ENCODE assay signal across 36 cellular contexts in genomic region chr7:63931985-63932577, GRCh38.
DNase-seq lines count a peak whose midpoint lies in the region; ATAC-seq, FAIRE-seq and TF ChIP-seq lines count a peak whose summit lies in the region.
"Had no signal": no experiment of that assay in that cellular context is flagged by ENCODE, and none has a peak within 500 bp of the region (broad histone marks: within the 10 kb centered on the region; RNA-seq: fewer than 3 reads in every experiment).

No MANE protein-coding gene starts in this region.

- no peak for TF ChIP-seq RAD21 in HepG2 (CRISPR knock-in tag; IDR thresholded peaks at IDR 0.05)

- H2BK5ac ChIP-seq in neuronal stem cell (ENCODE audit: low read length): no peak overlapping the region

- POLR2A ChIA-PET in HepG2 (lab: Yijun Ruan, JAX): no interaction called here

- H3K4me1 ChIP-seq in HepG2 (ENCODE audit: insufficient read depth, low read length) (no peaks in the 10 kb centered on the region), neuronal stem cell (ENCODE audit: control insufficient read depth in 2 of 2, insufficient read depth in 1 of 2, low read depth in 1 of 2, low read length in 2 of 2) (no peaks in the 10 kb centered on the region), spleen (peaks cover 0 to 5% (median 0%) of the 10 kb centered on the region in 6 donors), testis (peaks cover 3% of the 10 kb centered on the region), left lung (no peaks in the 10 kb centered on the region)
- H3K4me1 ChIP-seq: A549, BE2C, Caco-2 had no signal

- H3K4me2 ChIP-seq in HepG2 (ENCODE audit: low read depth, low read length) (no peak overlapping the region), neuronal stem cell (ENCODE audit: insufficient read depth, low read length, poor library complexity, severe bottlenecking) (no peak overlapping the region)
- H3K4me2 ChIP-seq: A549; BLaER1; BLaER1 treated with 17β-estradiol and CSF1 and Interleukin-3, amounts not matched to agents 10 nM and 100 nM had no signal

- H4K20me1 ChIP-seq in HepG2 (ENCODE audit: insufficient read depth, low read length): no peaks in the 10 kb centered on the region
- H4K20me1 ChIP-seq: BLaER1; BLaER1 treated with 17β-estradiol and CSF1 and Interleukin-3, amounts not matched to agents 10 nM and 100 nM had no signal

- H3K9me3 Mint-ChIP-seq in activated CD4-positive, alpha-beta T cell treated with anti-CD3 and anti-CD28 coated beads, Interleukin-2, amount 10 ng/mL, durations not matched to agents 24 days and 14 days: peaks cover 22% of the 10 kb centered on the region

- H3K4me1 Mint-ChIP-seq in activated CD4-positive, alpha-beta T cell treated with anti-CD3 and anti-CD28 coated beads, Interleukin-2, amount 10 ng/mL, durations not matched to agents 24 days and 14 days: no peaks in the 10 kb centered on the region
- H3K4me1 Mint-ChIP-seq: B cell; CD4-positive, CD25-positive, alpha-beta regulatory T cell; CD8-positive, alpha-beta memory T cell had no signal

- 28% methylated on average over 6 of the region's 22 CpGs for WGBS in HepG2 (ENCODE audit: low lambda C conversion rate)
- WGBS in neuronal stem cell (ENCODE audit: extremely low coverage in 2 of 2, insufficient read length in 2 of 2, insufficient replicate concordance in 1 of 2), 2 donors: no CpG with 5 or more reads among the region's 22 CpGs
- WGBS in spleen, 5 donors: 91 to 94% (median 92%) methylated on average over 21 to 22 of the region's 22 CpGs
- 67 to 70% methylated on average over 17 to 22 of the region's 22 CpGs for WGBS in testis, 2 donors

- BruUV-seq in HepG2 (replicated peaks; lab: Mats Ljungman, UMichigan): no TSS peak

- H3K36me3 ChIP-seq in HepG2 (replicated peaks in 1 of 2; ENCODE audit: control insufficient read depth in 1 of 2, insufficient read depth in 2 of 2, low read length in 2 of 2) (no peaks in the 10 kb centered on the region), neuronal stem cell (replicated peaks in 1 of 2; ENCODE audit: control insufficient read depth in 2 of 2, insufficient read depth in 2 of 2, low read length in 2 of 2) (no peaks in the 10 kb centered on the region), spleen (no peaks in the 10 kb centered on the region), testis (ENCODE audit: low read depth, missing control alignments) (no peaks in the 10 kb centered on the region), left lung (no peaks in the 10 kb centered on the region)
- H3K36me3 ChIP-seq: BE2C; BLaER1; BLaER1 treated with 17β-estradiol and CSF1 and Interleukin-3, amounts not matched to agents 10 nM and 100 nM had no signal

- intact Hi-C loops in HepG2 (cut with micrococcal nuclease; ENCODE audit: unreplicated experiment): no loop called here
- intact Hi-C loops in spleen (cut with DNase I; ENCODE audit: low total_unique reads): no loop called here
- intact Hi-C loops in testis (cut with DNase I; ENCODE audit: low total_unique reads): no loop called here
- intact Hi-C loops in left lung (cut with DNase I): no loop called here
- intact Hi-C loops in activated CD4-positive, alpha-beta T cell treated with anti-CD3 and anti-CD28 coated beads, Interleukin-2, amount 10 ng/mL, durations not matched to agents 24 days and 14 days (cut with micrococcal nuclease): no loop called here

- no peak overlapping the region for H3K18ac ChIP-seq in neuronal stem cell (ENCODE audit: low read length)

- H3K9me3 ChIP-seq in HepG2 (ENCODE audit: low read length): peaks cover 74% of the 10 kb centered on the region
- H3K9me3 ChIP-seq in neuronal stem cell (replicated peaks in 1 of 2; ENCODE audit: control insufficient read depth in 2 of 2, insufficient read depth in 1 of 2, low read depth in 1 of 2, low read length in 2 of 2): peaks cover 0 to 33% of the 10 kb centered on the region in 2 donors
- H3K9me3 ChIP-seq in spleen: peaks cover 0 to 85% (median 43%) of the 10 kb centered on the region in 8 donors
- H3K9me3 ChIP-seq in testis: no peaks in the 10 kb centered on the region
- H3K9me3 ChIP-seq in left lung: peaks cover 0 to 37% of the 10 kb centered on the region in 2 donors
- H3K9me3 ChIP-seq: BE2C had no signal

- H3K23ac ChIP-seq in neuronal stem cell (ENCODE audit: low read depth, low read length, poor library complexity): no peak overlapping the region

- H3K36me3 Mint-ChIP-seq in activated CD4-positive, alpha-beta T cell treated with anti-CD3 and anti-CD28 coated beads, Interleukin-2, amount 10 ng/mL, durations not matched to agents 24 days and 14 days (ENCODE audit: low read depth): no peaks in the 10 kb centered on the region
- H3K36me3 Mint-ChIP-seq: CD14-positive monocyte; CD4-positive, alpha-beta memory T cell; CD4-positive, CD25-positive, alpha-beta regulatory T cell; CD8-positive, alpha-beta T cell had no signal

- H3K9ac ChIP-seq in HepG2 (ENCODE audit: insufficient read depth, low read depth, low read length): no peak overlapping the region
- peak overlapping the region; percentile 50 for H3K9ac ChIP-seq in neuronal stem cell (ENCODE audit: low read depth, low read length, poor library complexity)
- H3K9ac ChIP-seq: BLaER1; BLaER1 treated with 17β-estradiol and CSF1 and Interleukin-3, amounts not matched to agents 10 nM and 100 nM had no signal

- CTCF ChIA-PET in HepG2 (lab: Yijun Ruan, JAX; ENCODE audit: low intra/inter-chr PET ratio, low total read pairs): no interaction called here

- FAIRE-seq in HepG2 (lab: Jason Lieb, UNC): no peak
- FAIRE-seq: A549, D721Med had no signal

- H2BK12ac ChIP-seq in neuronal stem cell (ENCODE audit: low read length): no peak overlapping the region

- ATAC-seq in HepG2 (no peak), left lung (no peak)
- ATAC-seq: A549; CD8-positive, alpha-beta T cell had no signal

- no peak overlapping the region for H3K27ac ChIP-seq in HepG2 (ENCODE audit: extremely low read length, insufficient read depth, low read length)
- H3K27ac ChIP-seq in neuronal stem cell (replicated peaks; ENCODE audit: low read length): no peak overlapping the region
- no peak overlapping the region for H3K27ac ChIP-seq in spleen
- H3K27ac ChIP-seq in testis: no peak overlapping the region
- H3K27ac ChIP-seq in left lung: no peak overlapping the region
- H3K27ac ChIP-seq: 22Rv1; A549; BLaER1; BLaER1 treated with 17β-estradiol and CSF1 and Interleukin-3, amounts not matched to agents 10 nM and 100 nM; C4-2B had no signal

- TF ChIP-seq CTCF in HepG2 (CRISPR knock-in tag; IDR thresholded peaks at IDR 0.05) (no peak), spleen (IDR thresholded peaks at IDR 0.05 in 8 of 11, conservative IDR thresholded peaks at IDR 0.05 in 3 of 11) (no peak), testis (IDR thresholded peaks at IDR 0.05) (no peak), left lung (IDR thresholded peaks at IDR 0.05) (no peak)

- no peak overlapping the region for H2AK5ac ChIP-seq in neuronal stem cell (ENCODE audit: low read depth, low read length)

- no peak overlapping the region for H3K4ac ChIP-seq in neuronal stem cell (ENCODE audit: low read length)

- H3K27me3 Mint-ChIP-seq in activated CD4-positive, alpha-beta T cell treated with anti-CD3 and anti-CD28 coated beads, Interleukin-2, amount 10 ng/mL, durations not matched to agents 24 days and 14 days: no peaks in the 10 kb centered on the region
- H3K27me3 Mint-ChIP-seq: B cell; CD4-positive, alpha-beta memory T cell; CD4-positive, CD25-positive, alpha-beta regulatory T cell had no signal

- no peaks in the 10 kb centered on the region for H3K79me1 ChIP-seq in neuronal stem cell (ENCODE audit: low read depth, low read length)

- no peak overlapping the region for H4K8ac ChIP-seq in neuronal stem cell (ENCODE audit: low read depth, low read length)

- no peak overlapping the region for H3K4me3 ChIP-seq in HepG2 (replicated peaks in 1 of 3; ENCODE audit: insufficient read depth in 1 of 3, low read depth in 2 of 3, low read length in 3 of 3)
- H3K4me3 ChIP-seq in neuronal stem cell (ENCODE audit: low read length in 2 of 2): no peak overlapping the region
- no peak overlapping the region for H3K4me3 ChIP-seq in spleen
- H3K4me3 ChIP-seq in testis: peak overlapping the region; percentile 43 to 45
- H3K4me3 ChIP-seq in left lung: no peak overlapping the region
- H3K4me3 ChIP-seq: A549; BLaER1; BLaER1 treated with 17β-estradiol and CSF1 and Interleukin-3, amounts not matched to agents 10 nM and 100 nM had no signal

- no peak for TF ChIP-seq EP300 in HepG2 (IDR thresholded peaks at IDR 0.05; ENCODE audit: low read depth in 2 of 2, low read length in 2 of 2)
- no peak for TF ChIP-seq EP300 in HepG2 (CRISPR knock-in tag; IDR thresholded peaks at IDR 0.05; ENCODE audit: borderline replicate concordance)

- H4K91ac ChIP-seq in neuronal stem cell (ENCODE audit: low read depth, low read length, poor library complexity): no peak overlapping the region

- H3K79me2 ChIP-seq in HepG2 (ENCODE audit: insufficient read depth, low read length): no peaks in the 10 kb centered on the region

- H3K14ac ChIP-seq in neuronal stem cell (ENCODE audit: low read length): no peak overlapping the region

- no peak overlapping the region for H3K4me3 Mint-ChIP-seq in activated CD4-positive, alpha-beta T cell treated with anti-CD3 and anti-CD28 coated beads, Interleukin-2, amount 10 ng/mL, durations not matched to agents 24 days and 14 days
- H3K4me3 Mint-ChIP-seq: B cell; CD14-positive monocyte; CD4-positive, alpha-beta memory T cell; CD4-positive, alpha-beta T cell; CD4-positive, CD25-positive, alpha-beta regulatory T cell; CD8-positive, alpha-beta memory T cell; CD8-positive, alpha-beta T cell had no signal

- TF ChIP-seq POLR2A in HepG2 (IDR thresholded peaks at IDR 0.05; ENCODE audit: insufficient read depth in 1 of 2, low read depth in 2 of 2, low read length in 2 of 2): no peak
- no peak for TF ChIP-seq POLR2A in spleen (IDR thresholded peaks at IDR 0.05)
- no peak for TF ChIP-seq POLR2A in testis (IDR thresholded peaks at IDR 0.05)

- no peak overlapping the region for H2AFZ ChIP-seq in HepG2 (ENCODE audit: low read length)
- no peak overlapping the region for H2AFZ ChIP-seq in neuronal stem cell (ENCODE audit: low read length)

- in situ Hi-C loops in HepG2 (cut with HindIII; ENCODE audit: extremely low pct_ligation_motif_present, low pct_unique_long_range_greater_than_20kb): no loop called here

- no peak overlapping the region for H2BK120ac ChIP-seq in neuronal stem cell (ENCODE audit: low read depth, low read length)

- H3K27ac Mint-ChIP-seq in activated CD4-positive, alpha-beta T cell treated with anti-CD3 and anti-CD28 coated beads, Interleukin-2, amount 10 ng/mL, durations not matched to agents 24 days and 14 days: no peak overlapping the region
- H3K27ac Mint-ChIP-seq: B cell; CD14-positive monocyte; CD4-positive, alpha-beta memory T cell; CD4-positive, alpha-beta T cell; CD4-positive, CD25-positive, alpha-beta regulatory T cell; CD8-positive, alpha-beta memory T cell; CD8-positive, alpha-beta T cell had no signal

- no peaks in the 10 kb centered on the region for H3K27me3 ChIP-seq in HepG2 (ENCODE audit: control insufficient read depth in 1 of 2, insufficient read depth in 2 of 2, low read length in 2 of 2)
- H3K27me3 ChIP-seq in neuronal stem cell (ENCODE audit: control insufficient read depth in 3 of 3, insufficient read depth in 3 of 3, low read depth in 1 of 3, low read length in 3 of 3): no peaks in the 10 kb centered on the region
- peaks cover 0 to 5% (median 0%) of the 10 kb centered on the region in 7 donors for H3K27me3 ChIP-seq in spleen (replicated peaks in 1 of 7)
- no peaks in the 10 kb centered on the region for H3K27me3 ChIP-seq in testis
- H3K27me3 ChIP-seq in left lung: no peaks in the 10 kb centered on the region
- H3K27me3 ChIP-seq: BE2C; BLaER1; BLaER1 treated with 17β-estradiol and CSF1 and Interleukin-3, amounts not matched to agents 10 nM and 100 nM had no signal

- H2BK15ac ChIP-seq in neuronal stem cell (ENCODE audit: low read length): no peak overlapping the region

- DNase-seq in HepG2 (ENCODE audit: low spot score) (no peak), neuronal stem cell (ENCODE audit: low spot score) (no peak), spleen (peak; percentile 66), testis (no peak), SW 1271 (lab: John Stamatoyannopoulos, UW) (no peak), left lung (no peak), NCI-H1930 (lab: John Stamatoyannopoulos, UW) (no peak)
- no peak for DNase-seq in activated CD4-positive, alpha-beta T cell treated with anti-CD3 and anti-CD28 coated beads, Interleukin-2, amount 10 ng/mL, durations not matched to agents 24 days and 14 days
- DNase-seq: 8988T; ACHN; AML-193; BE2C; C1 segment of cervical spinal cord; Caco-2; Calu3; CD4-positive, alpha-beta memory T cell; CD4-positive, alpha-beta T cell; CD4-positive, CD25-positive, alpha-beta regulatory T cell; CD8-positive, alpha-beta memory T cell; CD8-positive, alpha-beta T cell; COR-L47; DMS 273 treated with DMSO at 0.1 percent for 48 hours; DMS153; DMS53; DMS79; DMS79 treated with DMSO at 0.1 percent for 48 hours; DND-41; EL had no signal

Comparison
In these comparisons a context has a peak if more than half of its experiments do, and no peak if none do; other contexts are left out.
1. H3K4me3 ChIP-seq: peak in testis (2 of 2); none in HepG2 (0 of 3), neuronal stem cell (0 of 2), spleen (0 of 8) and left lung (0 of 2).